Comparison of ENCODE assay signal across 21 cellular contexts in genomic region chr11:94506513-94506912, GRCh38. TPM values are rescaled to one million over a fixed set of nuclear protein-coding genes. Genes with fewer than 3 reads are reported as not detected.
"Had no signal": no experiment of that assay in that cellular context is flagged by ENCODE, and none has a peak within 500 bp of the region (broad histone marks: within the 10 kb centered on the region; RNA-seq: fewer than 3 reads in every experiment).

No MANE protein-coding gene starts in this region.

RNA-seq across cellular contexts. Expression of gene C11orf97, which starts 5.7 kb away (rescaled TPM):
- total RNA-seq: activated B cell treated with CpG ODN at 0.5 μM for 24 hours; activated CD4-positive, alpha-beta memory T cell treated with anti-CD3 and anti-CD28 coated beads for 36 hours; activated CD4-positive, alpha-beta T cell treated with anti-CD3 and anti-CD28 coated beads, Interleukin-2, amount 10 ng/mL, durations not matched to agents 24 days and 14 days; activated CD8-positive, alpha-beta memory T cell treated with anti-CD3 and anti-CD28 coated beads for 36 hours; activated CD8-positive, alpha-beta T cell treated with anti-CD3 and anti-CD28 coated beads for 36 hours; activated naive CD4-positive, alpha-beta T cell treated with anti-CD3 and anti-CD28 coated beads for 36 hours; activated naive CD4-positive, alpha-beta T cell treated with anti-CD3 and anti-CD28 coated beads, Interleukin-2, amount 50 U/mL, for 72 hours; activated naive CD8-positive, alpha-beta T cell treated with anti-CD3 and anti-CD28 coated beads for 36 hours; activated T-cell treated with anti-CD3 and anti-CD28 coated beads, Interleukin-2, amount 50 U/mL, for 4 hours; activated T-cell treated with anti-CD3 and anti-CD28 coated beads, Interleukin-2, amount 50 U/mL, for 72 hours; activated T-helper 1 cell treated with anti-CD3 and anti-CD28 coated beads, Interleukin-12 subunit alpha, Interleukin-12 subunit beta, Interleukin-2, Interleukin-4 antibody, amounts not matched to agents 30 ng/mL and 10 ng/mL and 1 ng/mL, durations not matched to agents 14 hours and 24 hours and 36 hours; activated T-helper 17 cell treated with anti-CD3 and anti-CD28 coated beads, Interleukin-2, amount 50 U/mL, for 72 hours; adrenal gland; aorta; astrocyte; body of pancreas; breast epithelium; cardiac septum; cerebellum; T-helper 17 cell; T-helper 2 cell treated with Interferon-gamma antibody and Interleukin-4, amounts not matched to agents 100 ng/mL and 5 ng/mL, for 36 hours had no signal
- polyA plus RNA-seq: adrenal gland, aorta had no signal
